In the genomic region with DNA sequence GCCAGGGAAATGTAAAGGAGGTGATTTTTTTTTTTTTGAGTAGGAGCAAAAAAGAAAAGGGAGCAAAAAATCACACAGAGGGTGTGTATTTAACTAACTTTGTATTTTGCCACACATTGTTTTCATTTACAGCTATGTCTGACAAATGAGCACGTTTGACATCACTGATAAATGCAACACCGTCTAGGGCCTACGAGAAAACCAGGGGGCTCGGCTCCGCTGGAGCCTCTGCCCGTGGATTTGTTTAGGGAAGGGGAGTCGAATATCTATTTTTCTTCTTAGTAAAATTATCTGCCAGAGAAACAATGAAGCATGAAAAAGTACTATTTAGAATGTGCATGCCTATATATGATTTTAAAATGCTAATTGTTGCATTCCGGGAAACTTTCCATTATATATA, we compare ENCODE assay signal across 16 cellular contexts. TPM values are rescaled to one million over a fixed set of nuclear protein-coding genes. Genes with fewer than 3 reads are reported as not detected.
DNase-seq lines count a peak whose midpoint lies in the region; ATAC-seq and TF ChIP-seq lines count a peak whose summit lies in the region.
"Had no signal": no experiment of that assay in that cellular context is flagged by ENCODE, and none has a peak within 500 bp of the region (broad histone marks: within the 10 kb centered on the region; RNA-seq: fewer than 3 reads in every experiment).

No MANE protein-coding gene starts in this region.

- H3K27ac Mint-ChIP-seq in effector memory CD8-positive, alpha-beta T cell: peak overlapping the region; percentile 35 to 70
- H3K27ac Mint-ChIP-seq: stimulated activated memory B cell treated with anti-CD40 and anti-IgM and Interleukin-4, amounts not matched to agents 10 μg/mL and 1 μg/mL and 100 μg/mL, for 72 hours had no signal

- intact Hi-C loops in Right ventricle myocardium superior (cut with DNase I): no loop called here
- intact Hi-C loops in gastrocnemius medialis (cut with DNase I; ENCODE audit: low total_unique reads): loop anchor here (2.0 kb wide), 1 partner anchor 53 kb away; no protein-coding TSS in a partner anchor
- intact Hi-C loops in vagina (cut with DNase I): loop anchor here (10.0 kb wide), 1 partner anchor 909 kb away; no protein-coding TSS in a partner anchor

- H3K36me3 Mint-ChIP-seq in effector memory CD8-positive, alpha-beta T cell (ENCODE audit: insufficient read depth): peaks cover 56% of the 10 kb centered on the region
- H3K36me3 Mint-ChIP-seq: stimulated activated memory B cell treated with anti-CD40 and anti-IgM and Interleukin-4, amounts not matched to agents 10 μg/mL and 1 μg/mL and 100 μg/mL, for 72 hours had no signal

- no peaks in the 10 kb centered on the region for H3K9me3 ChIP-seq in right atrium auricular region
- H3K9me3 ChIP-seq in gastrocnemius medialis: no peaks in the 10 kb centered on the region
- no peaks in the 10 kb centered on the region for H3K9me3 ChIP-seq in vagina
- H3K9me3 ChIP-seq: SK-N-SH had no signal

- H3K4me1 ChIP-seq in right atrium auricular region: peaks cover 0 to 3% of the 10 kb centered on the region in 2 donors
- peaks cover 32 to 42% of the 10 kb centered on the region in 2 donors for H3K4me1 ChIP-seq in gastrocnemius medialis
- peaks cover 55% of the 10 kb centered on the region for H3K4me1 ChIP-seq in vagina

- no peaks in the 10 kb centered on the region for H3K27me3 Mint-ChIP-seq in effector memory CD8-positive, alpha-beta T cell

- TF ChIP-seq POLR2A in gastrocnemius medialis (IDR thresholded peaks at IDR 0.05) (no peak), vagina (IDR thresholded peaks at IDR 0.05) (no peak)

- ATAC-seq in Right ventricle myocardium superior (ENCODE audit: poor library complexity): no peak
- ATAC-seq in effector memory CD8-positive, alpha-beta T cell (replicated peaks): no peak
- no peak for ATAC-seq in gastrocnemius medialis
- ATAC-seq: stimulated activated memory B cell treated with anti-CD40 and anti-IgM and Interleukin-4, amounts not matched to agents 10 μg/mL and 1 μg/mL and 100 μg/mL, for 72 hours had no signal

- no peak for TF ChIP-seq CTCF in right atrium auricular region (IDR thresholded peaks at IDR 0.05)
- TF ChIP-seq CTCF in gastrocnemius medialis (IDR thresholded peaks at IDR 0.05 in 4 of 5, conservative IDR thresholded peaks at IDR 0.05 in 1 of 5): no peak
- TF ChIP-seq CTCF in vagina (IDR thresholded peaks at IDR 0.05): no peak

- in situ Hi-C loops in gastrocnemius medialis (cut with MboI; ENCODE audit: low sequenced_read_pairs in 4 of 4): loop anchor here in 2 of 4 donors (10.0 kb wide), 2 partner anchors 59 to 229 kb away; no protein-coding TSS in a partner anchor

- DNase-seq in right atrium auricular region (ENCODE audit: low spot score) (peak; percentile 23), Right ventricle myocardium superior (no peak), gastrocnemius medialis (no peak), vagina (ENCODE audit: extremely low spot score in 2 of 2) (no peak), hepatic stellate cell (ENCODE audit: low spot score) (no peak), NCI-H1092 treated with DMSO at 0.1 percent for 48 hours (lab: John Stamatoyannopoulos, UW) (no peak), UCSD-AML1 (lab: John Stamatoyannopoulos, UW; ENCODE audit: unreplicated experiment) (no peak)
- no peak for DNase-seq in effector memory CD8-positive, alpha-beta T cell
- DNase-seq: activated CD4-positive, alpha-beta T cell treated with anti-CD3 and anti-CD28 coated beads, Interleukin-2, amount 50 U/mL, for 48 hours; activated effector memory CD4-positive, alpha-beta T cell treated with anti-CD3 and anti-CD28 coated beads, Interleukin-2, amount 50 U/mL, for 16 hours; mesendoderm; NCI-H2081 treated with DMSO at 0.1 percent for 48 hours; NCI-H524; SK-N-SH had no signal

- H3K27ac ChIP-seq in right atrium auricular region (peak overlapping the region in 1 of 2 donors; percentile 52), gastrocnemius medialis (peak overlapping the region; percentile 89 to 95 (median 92)), vagina (peak overlapping the region; percentile 95)

- peaks cover 0 to 7% of the 10 kb centered on the region in 2 donors for H3K27me3 ChIP-seq in right atrium auricular region
- no peaks in the 10 kb centered on the region for H3K27me3 ChIP-seq in gastrocnemius medialis
- no peaks in the 10 kb centered on the region for H3K27me3 ChIP-seq in vagina

- H3K9me3 Mint-ChIP-seq in effector memory CD8-positive, alpha-beta T cell: no peaks in the 10 kb centered on the region
- H3K9me3 Mint-ChIP-seq: stimulated activated memory B cell treated with anti-CD40 and anti-IgM and Interleukin-4, amounts not matched to agents 10 μg/mL and 1 μg/mL and 100 μg/mL, for 72 hours had no signal

- no peaks in the 10 kb centered on the region for H3K36me3 ChIP-seq in right atrium auricular region
- no peaks in the 10 kb centered on the region for H3K36me3 ChIP-seq in gastrocnemius medialis
- H3K36me3 ChIP-seq in vagina: no peaks in the 10 kb centered on the region

- H3K4me1 Mint-ChIP-seq in effector memory CD8-positive, alpha-beta T cell (ENCODE audit: low read depth in 2 of 2): peaks cover 41 to 50% of the 10 kb centered on the region in 2 donors
- H3K4me1 Mint-ChIP-seq: stimulated activated memory B cell treated with anti-CD40 and anti-IgM and Interleukin-4, amounts not matched to agents 10 μg/mL and 1 μg/mL and 100 μg/mL, for 72 hours had no signal

- H3K4me3 Mint-ChIP-seq in effector memory CD8-positive, alpha-beta T cell: peak overlapping the region; percentile 47 to 79
- H3K4me3 Mint-ChIP-seq: stimulated activated memory B cell treated with anti-CD40 and anti-IgM and Interleukin-4, amounts not matched to agents 10 μg/mL and 1 μg/mL and 100 μg/mL, for 72 hours had no signal

- H3K4me3 ChIP-seq in right atrium auricular region: no peak overlapping the region
- peak overlapping the region; percentile 62 to 85 (median 72) for H3K4me3 ChIP-seq in gastrocnemius medialis
- H3K4me3 ChIP-seq in vagina: peak overlapping the region in 1 of 2 donors; percentile 91

RNA-seq across cellular contexts. Expression of a gene that starts 6.8 kb away (rescaled TPM):
- 10 to 100 TPM in 1 of 2 donors, 1 to 10 TPM in 1; 5.4 to 16.7 TPM for total RNA-seq in right atrium auricular region
- 19.6 TPM for total RNA-seq in Right ventricle myocardium superior
- total RNA-seq in gastrocnemius medialis: 10 to 100 TPM; 10.9 to 46.7 (median 32.5) TPM
- 52.5 TPM for total RNA-seq in vagina
- total RNA-seq: OCI-LY7 had no signal

Comparison
In these comparisons a context has a peak if more than half of its experiments do, and no peak if none do; other contexts are left out.
1. H3K4me3 ChIP-seq: peak in gastrocnemius medialis (4 of 4); none in right atrium auricular region (0 of 2).